ENCODE assay signal across 8 cellular contexts in genomic region chr4:25792200-25792791, GRCh38.
DNase-seq lines count a peak whose midpoint lies in the region; ATAC-seq, FAIRE-seq and TF ChIP-seq lines count a peak whose summit lies in the region.

No MANE protein-coding gene starts in this region.

- TF ChIP-seq EP300 in SK-N-SH (IDR thresholded peaks at IDR 0.05; ENCODE audit: borderline replicate concordance in 1 of 2, low read depth in 1 of 2, low read length in 1 of 2), result no peak

- H3K79me2 ChIP-seq in SK-N-SH (ENCODE audit: insufficient read depth), result no peaks in the 10 kb centered on the region
- no peaks in the 10 kb centered on the region for H3K79me2 ChIP-seq in keratinocyte (ENCODE audit: control insufficient read depth, insufficient read depth, low read length)

- peak; percentile 50 for TF ChIP-seq RAD21 in SK-N-SH (IDR thresholded peaks at IDR 0.05; ENCODE audit: low read length)

- no peak for TF ChIP-seq POLR2A in H54 (IDR thresholded peaks at IDR 0.05; ENCODE audit: low read depth, low read length)

- dilution Hi-C loops in keratinocyte (cut with MboI; ENCODE audit: extremely low pct_ligation_motif_present, low sequenced_read_pairs), result no loop called here

- no peaks in the 10 kb centered on the region for H3K9me2 ChIP-seq in SK-N-SH

- H3K4me1 ChIP-seq in SK-N-SH (ENCODE audit: control insufficient read depth in 1 of 2, insufficient read depth in 2 of 2, low read depth in 1 of 2, low read length in 1 of 2) (peaks cover 0 to 16% of the 10 kb centered on the region in 2 experiments; a peak in 2 of 4 replicates), keratinocyte (ENCODE audit: control insufficient read depth, extremely low read depth, insufficient read depth, low read length) (peaks cover 20% of the 10 kb centered on the region)

- WGBS in SK-N-SH (ENCODE audit: low lambda C conversion rate), result 65% methylated on average over 5 of the region's 5 CpGs

- no peak for ATAC-seq in HG02623 (IDR thresholded peaks at IDR 0.05; ENCODE audit: unreplicated experiment)
- ATAC-seq in GM19023 (IDR thresholded peaks at IDR 0.05; ENCODE audit: unreplicated experiment), result no peak

- H3K27me3 ChIP-seq in SK-N-SH (ENCODE audit: insufficient read depth), result no peaks in the 10 kb centered on the region
- H3K27me3 ChIP-seq in keratinocyte (ENCODE audit: control insufficient read depth, extremely low read depth, insufficient read depth, low read length), result no peaks in the 10 kb centered on the region

- CTCF ChIA-PET in SK-N-SH (lab: Yijun Ruan, JAX), result interaction anchor here (0.7 to 1.9 kb wide), 13 partner anchors 9 to 648 kb away, joined by 3 to 11 read pairs (median 5); no protein-coding TSS in a partner anchor

- POLR2A ChIA-PET in SK-N-SH (lab: Yijun Ruan, JAX), result no interaction called here

- FAIRE-seq in H54 (lab: Jason Lieb, UNC) (no peak), keratinocyte (lab: Jason Lieb, UNC) (peak; percentile 23)

- H3K27ac ChIP-seq in SK-N-SH (ENCODE audit: low read depth in 2 of 2, low read length in 1 of 2), result no peak overlapping the region
- no peak overlapping the region for H3K27ac ChIP-seq in keratinocyte (ENCODE audit: control insufficient read depth, insufficient read depth, low read length)

- no peaks in the 10 kb centered on the region for H3F3A ChIP-seq in SK-N-SH (replicated peaks; ENCODE audit: insufficient read depth)

- H4K20me1 ChIP-seq in SK-N-SH (ENCODE audit: insufficient read depth), result no peaks in the 10 kb centered on the region
- H4K20me1 ChIP-seq in keratinocyte (ENCODE audit: control insufficient read depth, extremely low read depth, insufficient read depth, low read length), result no peaks in the 10 kb centered on the region

- H3K36me3 ChIP-seq in SK-N-SH (replicated peaks in 1 of 2; ENCODE audit: control insufficient read depth in 1 of 2, insufficient read depth in 2 of 2, low read length in 1 of 2) (no peaks in the 10 kb centered on the region), keratinocyte (ENCODE audit: control insufficient read depth in 2 of 2, extremely low read depth in 1 of 2, insufficient read depth in 2 of 2, low read length in 2 of 2) (peaks cover 2 to 4% of the 10 kb centered on the region in 2 experiments)

- H3K9me3 ChIP-seq in SK-N-SH (no peaks in the 10 kb centered on the region), keratinocyte (ENCODE audit: control insufficient read depth, low read depth, low read length) (no peaks in the 10 kb centered on the region)

- DNase-seq in COLO668 (lab: John Stamatoyannopoulos, UW; ENCODE audit: unreplicated experiment), result peak; percentile 38
- DNase-seq in H54 (ENCODE audit: insufficient read length, low spot score), result peak; percentile 21
- DNase-seq in SK-N-SH, result peak; percentile 50
- DNase-seq in keratinocyte (ENCODE audit: low read depth, low spot score), result no peak
- no peak for DNase-seq in NOMO-1 treated with dmso at 0.1 percent for 144 hours (lab: John Stamatoyannopoulos, UW; ENCODE audit: unreplicated experiment)
- DNase-seq in KG1 (lab: John Stamatoyannopoulos, UW), result no peak

- TF ChIP-seq CTCF in SK-N-SH (IDR thresholded peaks at IDR 0.05), result peak; percentile 57
- peak; percentile 69 to 80 (median 71) for TF ChIP-seq CTCF in keratinocyte (optimal IDR thresholded peaks at IDR 0.05 in 1 of 3, IDR thresholded peaks at IDR 0.05 in 1 of 3, conservative IDR thresholded peaks at IDR 0.05 in 1 of 3; ENCODE audit: extremely low read depth in 1 of 3, insufficient read depth in 2 of 3, low read length in 3 of 3)

- H3K9ac ChIP-seq in SK-N-SH (no peak overlapping the region), keratinocyte (ENCODE audit: control insufficient read depth, extremely low read depth, insufficient read depth, low read length) (no peak overlapping the region)

- H3K4me3 ChIP-seq in SK-N-SH (ENCODE audit: low read depth in 2 of 2, low read length in 1 of 2) (no peak overlapping the region), keratinocyte (ENCODE audit: control insufficient read depth in 2 of 3, extremely low read depth in 1 of 3, insufficient read depth in 2 of 3, low read depth in 1 of 3, low read length in 3 of 3) (no peak overlapping the region)

- H3K9me1 ChIP-seq in keratinocyte (ENCODE audit: control insufficient read depth, extremely low read depth, insufficient read depth, low read length), result no peaks in the 10 kb centered on the region

- no peak overlapping the region for H2AFZ ChIP-seq in SK-N-SH (ENCODE audit: low read depth)
- H2AFZ ChIP-seq in keratinocyte (ENCODE audit: control insufficient read depth, low read length), result no peak overlapping the region

- H3K4me2 ChIP-seq in SK-N-SH, result no peak overlapping the region
- H3K4me2 ChIP-seq in keratinocyte (ENCODE audit: control insufficient read depth, extremely low read depth, insufficient read depth, low read depth, low read length), result no peak overlapping the region

TF ChIP-seq in SK-N-SH, 30 proteins besides CTCF, POLR2A, EP300 and RAD21:
- no peak for TF ChIP-seq EZH2phosphoT487 (IDR thresholded peaks at IDR 0.05; ENCODE audit: borderline replicate concordance, low read depth)
- TF ChIP-seq NFIC (IDR thresholded peaks at IDR 0.05; ENCODE audit: borderline replicate concordance), result peak; percentile 54
- peak; percentile 20; the same call in 1 of the 2 replicates for TF ChIP-seq SMC3 (IDR thresholded peaks at IDR 0.05; ENCODE audit: low read depth, low read length)

Comparison
In these comparisons a context has a peak if more than half of its experiments do, and no peak if none do; other contexts are left out.
1. DNase-seq: peak in COLO668 (single experiment), H54 (single experiment) and SK-N-SH (single experiment); none in keratinocyte (single experiment), NOMO-1 treated with dmso at 0.1 percent for 144 hours (single experiment) and KG1 (single experiment).